25 cellular contexts compared by ENCODE assay signal in genomic region chr2:86046985-86047384, GRCh38. TPM values are rescaled to one million over a fixed set of nuclear protein-coding genes. Genes with fewer than 3 reads are reported as not detected.
A peak's percentile ranks its signal among the peaks of the same experiment; 100 is the strongest.
DNase-seq lines count a peak whose midpoint lies in the region; ATAC-seq, FAIRE-seq and TF ChIP-seq lines count a peak whose summit lies in the region.
"Had no signal": no experiment of that assay in that cellular context is flagged by ENCODE, and none has a peak within 500 bp of the region (broad histone marks: within the 10 kb centered on the region; RNA-seq: fewer than 3 reads in every experiment).

No MANE protein-coding gene starts in this region.

- no peak for FAIRE-seq in astrocyte (lab: Jason Lieb, UNC)
- FAIRE-seq: islet of Langerhans had no signal

- H3K79me2 ChIP-seq in astrocyte (ENCODE audit: insufficient read depth, low read length) = no peaks in the 10 kb centered on the region

- no peak for TF ChIP-seq CTCF in AG10803 (conservative IDR thresholded peaks at IDR 0.05; ENCODE audit: low read length)
- no peak for TF ChIP-seq CTCF in astrocyte (IDR thresholded peaks at IDR 0.05; ENCODE audit: insufficient read depth, low read depth, low read length)

- no peaks in the 10 kb centered on the region for H3K9me3 ChIP-seq in astrocyte (ENCODE audit: insufficient read depth, low read depth, low read length)
- H3K9me3 ChIP-seq: ascending aorta, gastrocnemius medialis, right lobe of liver, stomach, tibial nerve had no signal

- no peak overlapping the region for H3K4me3 Mint-ChIP-seq in astrocyte (ENCODE audit: unreplicated experiment)
- H3K4me3 Mint-ChIP-seq: activated CD8-positive, alpha-beta T cell treated with anti-CD3 and anti-CD28 coated beads, Interleukin-2, amount 10 ng/mL, durations not matched to agents 7 days and 5 days; neural progenitor cell; T-cell had no signal

- no peaks in the 10 kb centered on the region for H3K9me3 Mint-ChIP-seq in astrocyte (ENCODE audit: unreplicated experiment)
- H3K9me3 Mint-ChIP-seq: CD4-positive, CD25-positive, alpha-beta regulatory T cell; neural progenitor cell; T-cell had no signal

- H3K4me2 ChIP-seq in astrocyte (ENCODE audit: low read length) = no peak overlapping the region
- H3K4me2 ChIP-seq: neural progenitor cell, PC-9 had no signal

- no peak overlapping the region for H3K4me3 ChIP-seq in AG10803 (ENCODE audit: low read length)
- no peak overlapping the region for H3K4me3 ChIP-seq in astrocyte (ENCODE audit: insufficient read depth, low read depth, low read length)
- H3K4me3 ChIP-seq: ascending aorta, gastrocnemius medialis, neural progenitor cell, PC-9, right lobe of liver, stomach, tibial nerve had no signal

- peaks cover 8% of the 10 kb centered on the region for H3K4me1 Mint-ChIP-seq in astrocyte (ENCODE audit: low read depth, unreplicated experiment)
- H3K4me1 Mint-ChIP-seq: neural progenitor cell had no signal

- H3K4me1 ChIP-seq in astrocyte (ENCODE audit: insufficient read depth, low read length) = peaks cover 5% of the 10 kb centered on the region
- H3K4me1 ChIP-seq: ascending aorta, neural progenitor cell, right lobe of liver, tibial nerve had no signal

- H3K27me3 Mint-ChIP-seq in astrocyte (ENCODE audit: low read depth, unreplicated experiment) = no peaks in the 10 kb centered on the region
- H3K27me3 Mint-ChIP-seq: CD4-positive, CD25-positive, alpha-beta regulatory T cell; T-cell had no signal

- peaks cover 41% of the 10 kb centered on the region for H3K36me3 Mint-ChIP-seq in astrocyte (ENCODE audit: low read depth, unreplicated experiment)

- no peak overlapping the region for H3K27ac ChIP-seq in astrocyte (ENCODE audit: low read depth, low read length)
- H3K27ac ChIP-seq: ascending aorta, gastrocnemius medialis, neural progenitor cell, PC-9, right lobe of liver, stomach, tibial nerve had no signal

- peak overlapping the region; percentile 80 for H3K27ac Mint-ChIP-seq in astrocyte (ENCODE audit: unreplicated experiment)
- H3K27ac Mint-ChIP-seq: activated CD8-positive, alpha-beta T cell treated with anti-CD3 and anti-CD28 coated beads, Interleukin-2, amount 10 ng/mL, durations not matched to agents 7 days and 5 days; T-cell had no signal

- H2AFZ ChIP-seq in astrocyte (ENCODE audit: low read depth, low read length) = no peak overlapping the region
- H2AFZ ChIP-seq: neural progenitor cell, PC-9 had no signal

- no peaks in the 10 kb centered on the region for H3K27me3 ChIP-seq in astrocyte (ENCODE audit: insufficient read depth, low read length)
- H3K27me3 ChIP-seq: ascending aorta, gastrocnemius medialis, neural progenitor cell, right lobe of liver, stomach, tibial nerve had no signal

- DNase-seq in AG10803 (ENCODE audit: low read depth) (peak; percentile 22), EH (ENCODE audit: low read depth) (peak; percentile 50), astrocyte (ENCODE audit: low read depth) (peak; percentile 87), islet precursor cell (peak; percentile 31), NCI-H2171 treated with DMSO at 0.1 percent for 48 hours (lab: John Stamatoyannopoulos, UW) (no peak), NCI-H187 (lab: John Stamatoyannopoulos, UW) (no peak)
- DNase-seq: activated CD8-positive, alpha-beta T cell treated with anti-CD3 and anti-CD28 coated beads, Interleukin-2, amount 10 ng/mL, durations not matched to agents 7 days and 5 days; activated naive CD4-positive, alpha-beta T cell treated with anti-CD3 and anti-CD28 coated beads, Interleukin-2, amount 50 U/mL, for 16 hours; activated T-cell treated with anti-CD3 and anti-CD28 coated beads, Interleukin-2, amount 50 U/mL, for 1 hour; CD4-positive, CD25-positive, alpha-beta regulatory T cell; effector memory CD4-positive, alpha-beta T cell; gastrocnemius medialis; NCI-H146; NCI-H524; right lobe of liver; SHP77; stomach; T-cell had no signal

- H4K20me1 ChIP-seq in astrocyte (ENCODE audit: insufficient read depth, low read length) = no peaks in the 10 kb centered on the region

- no peak for ATAC-seq in GM21576 (IDR thresholded peaks at IDR 0.05; ENCODE audit: unreplicated experiment)
- ATAC-seq: activated CD4-positive, CD25-positive, alpha-beta regulatory T cell treated with anti-CD3 and anti-CD28 coated beads, Interleukin-2, amount 50 U/mL, for 24 hours; activated CD8-positive, alpha-beta T cell treated with anti-CD3 and anti-CD28 coated beads, Interleukin-2, amount 10 ng/mL, durations not matched to agents 7 days and 5 days; gastrocnemius medialis; T-cell had no signal

- H3K9ac ChIP-seq in astrocyte (ENCODE audit: low read length) = peak overlapping the region; percentile 35
- H3K9ac ChIP-seq: neural progenitor cell had no signal

- peaks cover 41% of the 10 kb centered on the region for H3K36me3 ChIP-seq in astrocyte (ENCODE audit: insufficient read depth, low read length)

RNA-seq across cellular contexts. Expression of gene POLR1A, which starts 58.7 kb away (rescaled TPM):
- total RNA-seq in astrocyte = 42.9 and 45.2 TPM in 2 replicates

RNA-seq across cellular contexts. Expression of gene PTCD3, which starts 59.0 kb away (rescaled TPM):
- total RNA-seq in astrocyte = 61.7 and 74.5 TPM in 2 replicates

Comparison
In these comparisons a context has a peak if more than half of its experiments do, and no peak if none do; other contexts are left out.
1. DNase-seq: peak in AG10803 (single experiment), EH (single experiment), astrocyte (single experiment) and islet precursor cell (single experiment); none in NCI-H2171 treated with DMSO at 0.1 percent for 48 hours (single experiment) and NCI-H187 (0 of 2).